In genomic region chr4:71685975-71686374, GRCh38 we compare ENCODE assay signal across 29 cellular contexts.
"Had no signal": no experiment of that assay in that cellular context is flagged by ENCODE, and none has a peak within 500 bp of the region (broad histone marks: within the 10 kb centered on the region; RNA-seq: fewer than 3 reads in every experiment).

No MANE protein-coding gene starts in this region.

- H3K4me2 ChIP-seq: PC-9, SK-N-SH had no signal

- H2AFZ ChIP-seq: PC-9 had no signal

- H3K27me3 ChIP-seq: MG63, SJSA1 had no signal

- DNase-seq: Kasumi-1, MG63, MV-4-11, NCI-H1092, NCI-H1105, NCI-H1417 treated with DMSO at 0.1 percent for 48 hours, NCI-H1436 treated with DMSO at 0.1 percent for 48 hours, NCI-H1694 treated with DMSO at 0.1 percent for 48 hours, NCI-H187 treated with DMSO at 0.1 percent for 48 hours, NCI-H2029, NCI-H2081, NCI-H2171, NCI-H226, NCI-H446 treated with DMSO at 0.1 percent for 48 hours, NCI-H510A, NCI-H524, NCI-H526, NCI-H69, NCI-H748 treated with DMSO at 0.1 percent for 48 hours, NCI-H82, PC-9, Right ventricle myocardium superior, SHP77 treated with DMSO at 0.1 percent for 48 hours, SK-N-SH, SW 1271, T-helper 1 cell had no signal

- H3K9me2 ChIP-seq: SK-N-SH had no signal

- H3K4me3 ChIP-seq: MG63, PC-9, SJSA1 had no signal

- ATAC-seq: Panc1 had no signal

- H3K9me3 ChIP-seq: MG63, SJSA1, SK-N-SH had no signal

- H3K9ac ChIP-seq: SK-N-SH had no signal

- H3K36me3 ChIP-seq: MG63, SJSA1 had no signal

- H3K27ac ChIP-seq: PC-9, SJSA1 had no signal

- H3K4me1 ChIP-seq: SJSA1 had no signal

- FAIRE-seq: RCC 7860 had no signal
